17 cellular contexts compared by ENCODE assay signal in genomic region chr9:100419166-100419565, GRCh38. TPM values are rescaled to one million over a fixed set of nuclear protein-coding genes. Genes with fewer than 3 reads are reported as not detected.
DNase-seq lines count a peak whose midpoint lies in the region; ATAC-seq and TF ChIP-seq lines count a peak whose summit lies in the region.
"Had no signal": no experiment of that assay in that cellular context is flagged by ENCODE, and none has a peak within 500 bp of the region (broad histone marks: within the 10 kb centered on the region; RNA-seq: fewer than 3 reads in every experiment).

No MANE protein-coding gene starts in this region.

- H3K9me3 Mint-ChIP-seq in activated naive CD8-positive, alpha-beta T cell treated with anti-CD3 and anti-CD28 coated beads for 36 hours: no peaks in the 10 kb centered on the region
- H3K9me3 Mint-ChIP-seq: CD8-positive, alpha-beta memory T cell had no signal

- no peak for ATAC-seq in GM21723 (IDR thresholded peaks at IDR 0.05; ENCODE audit: unreplicated experiment)
- ATAC-seq: HCT116 had no signal

- no peaks in the 10 kb centered on the region for H3K36me3 Mint-ChIP-seq in activated naive CD8-positive, alpha-beta T cell treated with anti-CD3 and anti-CD28 coated beads for 36 hours
- H3K36me3 Mint-ChIP-seq: CD8-positive, alpha-beta memory T cell had no signal

- H3K27me3 ChIP-seq in Loucy (ENCODE audit: insufficient read depth, low read length, poor library complexity, severe bottlenecking): no peaks in the 10 kb centered on the region
- H3K27me3 ChIP-seq: BLaER1 had no signal

- H3K4me2 ChIP-seq in Loucy (ENCODE audit: low read depth, low read length, poor library complexity, severe bottlenecking): no peak overlapping the region
- H3K4me2 ChIP-seq: BLaER1 had no signal

- H3K9ac ChIP-seq in Loucy (ENCODE audit: low read depth, low read length, poor library complexity, severe bottlenecking): no peak overlapping the region
- H3K9ac ChIP-seq: BLaER1, GM23248 had no signal

- no peaks in the 10 kb centered on the region for H3K4me1 ChIP-seq in Loucy (ENCODE audit: insufficient read depth, low read length, poor library complexity, severe bottlenecking)
- H3K4me1 ChIP-seq: BLaER1, Caco-2 had no signal

- no peaks in the 10 kb centered on the region for H4K20me1 ChIP-seq in Loucy (ENCODE audit: insufficient read depth, low read length, poor library complexity, severe bottlenecking)
- H4K20me1 ChIP-seq: BLaER1 had no signal

- no peak for TF ChIP-seq CTCF in Loucy (conservative IDR thresholded peaks at IDR 0.05; ENCODE audit: low read length)

- H3K27me3 Mint-ChIP-seq in activated naive CD8-positive, alpha-beta T cell treated with anti-CD3 and anti-CD28 coated beads for 36 hours: peaks cover 40% of the 10 kb centered on the region

- H3K9me2 ChIP-seq in Loucy (replicated peaks; ENCODE audit: low read depth, low read length): no peaks in the 10 kb centered on the region

- H3K4me1 Mint-ChIP-seq in activated naive CD8-positive, alpha-beta T cell treated with anti-CD3 and anti-CD28 coated beads for 36 hours: no peaks in the 10 kb centered on the region
- H3K4me1 Mint-ChIP-seq: CD8-positive, alpha-beta memory T cell had no signal

- no peaks in the 10 kb centered on the region for H3K79me2 ChIP-seq in Loucy (ENCODE audit: insufficient read depth, low read length)

- H3K4me3 Mint-ChIP-seq in activated naive CD8-positive, alpha-beta T cell treated with anti-CD3 and anti-CD28 coated beads for 36 hours: no peak overlapping the region
- H3K4me3 Mint-ChIP-seq: CD8-positive, alpha-beta memory T cell had no signal

- no peaks in the 10 kb centered on the region for H3K36me3 ChIP-seq in Loucy (ENCODE audit: insufficient read depth, low read length)
- H3K36me3 ChIP-seq: BLaER1 had no signal

- no peak overlapping the region for H3K27ac Mint-ChIP-seq in activated naive CD8-positive, alpha-beta T cell treated with anti-CD3 and anti-CD28 coated beads for 36 hours
- H3K27ac Mint-ChIP-seq: CD8-positive, alpha-beta memory T cell had no signal

- no peaks in the 10 kb centered on the region for H3K9me3 ChIP-seq in Loucy (ENCODE audit: insufficient read depth, low read depth, low read length)
- H3K9me3 ChIP-seq: BLaER1, Caco-2 had no signal

- DNase-seq in NCI-H345 (lab: John Stamatoyannopoulos, UW) (peak; percentile 10), NCI-H345 treated with DMSO at 0.1 percent for 48 hours (lab: John Stamatoyannopoulos, UW; ENCODE audit: unreplicated experiment) (no peak), NCI-H774 (lab: John Stamatoyannopoulos, UW) (peak; percentile 4), myocyte (ENCODE audit: low read depth) (peak; percentile 23)
- DNase-seq in activated CD8-positive, alpha-beta memory T cell treated with anti-CD3 and anti-CD28 coated beads, Interleukin-2, amount 50 U/mL, for 48 hours: no peak
- DNase-seq in activated naive CD8-positive, alpha-beta T cell treated with anti-CD3 and anti-CD28 coated beads for 36 hours: no peak
- DNase-seq: 8988T; AML-193; Caco-2; CD8-positive, alpha-beta memory T cell; DND-41; GDM1; GM23248 had no signal

- peak overlapping the region; percentile 20; the same call in 1 of the 2 replicates for H2AFZ ChIP-seq in Loucy (ENCODE audit: low read length)
- H2AFZ ChIP-seq: GM23248 had no signal

- no peaks in the 10 kb centered on the region for H3F3A ChIP-seq in Loucy (ENCODE audit: low read depth)

- no peak overlapping the region for H3K4me3 ChIP-seq in Loucy (ENCODE audit: low read length, poor library complexity, severe bottlenecking)
- H3K4me3 ChIP-seq: BLaER1, GM23248 had no signal

RNA-seq across cellular contexts. Expression of gene MSANTD3, which starts 7.8 kb away (rescaled TPM):
- total RNA-seq in myocyte: 51.6 and 64.7 TPM in 2 replicates
- 38.6 TPM for polyA plus RNA-seq in myocyte (2012)
- 10 to 100 TPM; 16.0 to 17.6 TPM for total RNA-seq in activated naive CD8-positive, alpha-beta T cell treated with anti-CD3 and anti-CD28 coated beads for 36 hours

RNA-seq across cellular contexts. Expression of gene TMEFF1, which starts 53.8 kb away (rescaled TPM):
- 5.6 and 8.0 TPM in 2 replicates for total RNA-seq in myocyte
- polyA plus RNA-seq in myocyte (2012): 1.1 TPM
- total RNA-seq in activated naive CD8-positive, alpha-beta T cell treated with anti-CD3 and anti-CD28 coated beads for 36 hours: under 1 TPM; 0.10 to 0.14 TPM
- polyA plus RNA-seq: CD8-positive, alpha-beta memory T cell had no signal

Comparison
In these comparisons a context has a peak if more than half of its experiments do, and no peak if none do; other contexts are left out.
1. DNase-seq: peak in NCI-H345 (single experiment), NCI-H774 (single experiment) and myocyte (single experiment); none in NCI-H345 treated with DMSO at 0.1 percent for 48 hours (single experiment), activated CD8-positive, alpha-beta memory T cell treated with anti-CD3 and anti-CD28 coated beads, Interleukin-2, amount 50 U/mL, for 48 hours (single experiment) and activated naive CD8-positive, alpha-beta T cell treated with anti-CD3 and anti-CD28 coated beads for 36 hours (single experiment).